In genomic region chr6:12101653-12102312, GRCh38 we compare ENCODE assay signal across 16 cellular contexts.
DNase-seq lines count a peak whose midpoint lies in the region; ATAC-seq, FAIRE-seq and TF ChIP-seq lines count a peak whose summit lies in the region.
"Had no signal": no experiment of that assay in that cellular context is flagged by ENCODE, and none has a peak within 500 bp of the region (broad histone marks: within the 10 kb centered on the region; RNA-seq: fewer than 3 reads in every experiment).

No MANE protein-coding gene starts in this region.

- POLR2A ChIA-PET in naive thymus-derived CD4-positive, alpha-beta T cell (lab: Charles Lee), result interaction anchor here (0.6 to 0.9 kb wide), 2 partner anchors 9 to 28 kb away, joined by 3 read pairs; no protein-coding TSS in a partner anchor

- H3K27ac Mint-ChIP-seq in activated T-helper 2 cell treated with anti-CD3 and anti-CD28 coated beads, Interferon-gamma antibody, Interleukin-2, Interleukin-4, amounts not matched to agents 10 μg/mL and 5 μg/mL and 100 μg/mL, durations not matched to agents 14 hours and 24 hours and 36 hours, result peak overlapping the region; percentile 12
- H3K27ac Mint-ChIP-seq in naive thymus-derived CD4-positive, alpha-beta T cell, result peak overlapping the region in 5 of 9 donors; percentile 1 to 65 (median 39)
- no peak overlapping the region for H3K27ac Mint-ChIP-seq in endodermal cell

- H3K4me3 ChIP-seq in cardiac muscle cell (no peak overlapping the region), endodermal cell (ENCODE audit: low read length) (no peak overlapping the region)
- no peak overlapping the region for H3K4me3 ChIP-seq in naive thymus-derived CD4-positive, alpha-beta T cell (ENCODE audit: low read length)
- H3K4me3 ChIP-seq: BLaER1, GM12878 had no signal

- H3K9me3 Mint-ChIP-seq in activated T-helper 2 cell treated with anti-CD3 and anti-CD28 coated beads, Interferon-gamma antibody, Interleukin-2, Interleukin-4, amounts not matched to agents 10 μg/mL and 5 μg/mL and 100 μg/mL, durations not matched to agents 14 hours and 24 hours and 36 hours, result peaks cover 4% of the 10 kb centered on the region
- H3K9me3 Mint-ChIP-seq in naive thymus-derived CD4-positive, alpha-beta T cell, result peaks cover 0 to 3% (median 0%) of the 10 kb centered on the region in 11 donors
- H3K9me3 Mint-ChIP-seq in endodermal cell, result peaks cover 3% of the 10 kb centered on the region

- H3K27ac ChIP-seq in cardiac muscle cell, result peak overlapping the region; percentile 69
- no peak overlapping the region for H3K27ac ChIP-seq in naive thymus-derived CD4-positive, alpha-beta T cell (ENCODE audit: low read depth, low read length)
- no peak overlapping the region for H3K27ac ChIP-seq in endodermal cell (ENCODE audit: low read depth, low read length)
- H3K27ac ChIP-seq: BLaER1, KMS-11 had no signal

- no peak overlapping the region for H3K9ac ChIP-seq in endodermal cell (ENCODE audit: extremely low read depth, low read length, poor library complexity, severe bottlenecking)
- H3K9ac ChIP-seq: BLaER1, KMS-11 had no signal

- H3K4me3 Mint-ChIP-seq in activated T-helper 2 cell treated with anti-CD3 and anti-CD28 coated beads, Interferon-gamma antibody, Interleukin-2, Interleukin-4, amounts not matched to agents 10 μg/mL and 5 μg/mL and 100 μg/mL, durations not matched to agents 14 hours and 24 hours and 36 hours (ENCODE audit: low read depth), result no peak overlapping the region
- peak overlapping the region in 7 of 10 donors; percentile 9 to 51 (median 32) for H3K4me3 Mint-ChIP-seq in naive thymus-derived CD4-positive, alpha-beta T cell
- H3K4me3 Mint-ChIP-seq in endodermal cell, result no peak overlapping the region

- CTCF ChIA-PET in naive thymus-derived CD4-positive, alpha-beta T cell (lab: Charles Lee), result interaction anchor here (0.7 kb wide), 1 partner anchor 11 kb away, joined by 3 read pairs; no protein-coding TSS in a partner anchor

- DNase-seq in cardiac muscle cell (ENCODE audit: low read depth in 1 of 2, low spot score in 1 of 2), result no peak
- DNase-seq in Right ventricle myocardium superior, result no peak
- DNase-seq in GM12892 (ENCODE audit: insufficient read length), result no peak
- DNase-seq in activated T-helper 2 cell treated with anti-CD3 and anti-CD28 coated beads, Interferon-gamma antibody, Interleukin-2, Interleukin-4, amounts not matched to agents 10 μg/mL and 5 μg/mL and 100 μg/mL, durations not matched to agents 14 hours and 24 hours and 36 hours (ENCODE audit: low spot score), result no peak
- no peak for DNase-seq in naive thymus-derived CD4-positive, alpha-beta T cell
- no peak for DNase-seq in activated gamma-delta T cell treated with Interleukin-2 at 50 U/mL for 16 hours
- DNase-seq in endodermal cell, result no peak
- DNase-seq in stimulated activated CD4-positive, alpha-beta T cell treated with anti-CD3 and anti-CD28 coated beads, Interleukin-4, amount 100 ng/mL, for 24 hours, result no peak
- DNase-seq: DND-41, NCI-H1092, NCI-H1694, NCI-H510A treated with DMSO at 0.1 percent for 48 hours had no signal

- TF ChIP-seq CTCF in cardiac muscle cell (IDR thresholded peaks at IDR 0.05; ENCODE audit: low read depth, low read length) (no peak), endodermal cell (conservative IDR thresholded peaks at IDR 0.05) (no peak)

- H3K4me1 Mint-ChIP-seq in activated T-helper 2 cell treated with anti-CD3 and anti-CD28 coated beads, Interferon-gamma antibody, Interleukin-2, Interleukin-4, amounts not matched to agents 10 μg/mL and 5 μg/mL and 100 μg/mL, durations not matched to agents 14 hours and 24 hours and 36 hours (ENCODE audit: low read depth), result peaks cover 23% of the 10 kb centered on the region
- peaks cover 14 to 75% (median 70%) of the 10 kb centered on the region in 7 donors for H3K4me1 Mint-ChIP-seq in naive thymus-derived CD4-positive, alpha-beta T cell
- peaks cover 9% of the 10 kb centered on the region for H3K4me1 Mint-ChIP-seq in endodermal cell

- intact Hi-C loops in Right ventricle myocardium superior (cut with DNase I), result no loop called here
- intact Hi-C loops in activated T-helper 2 cell treated with anti-CD3 and anti-CD28 coated beads, Interferon-gamma antibody, Interleukin-2, Interleukin-4, amounts not matched to agents 10 μg/mL and 5 μg/mL and 100 μg/mL, durations not matched to agents 14 hours and 24 hours and 36 hours (cut with micrococcal nuclease), result no loop called here
- intact Hi-C loops in naive thymus-derived CD4-positive, alpha-beta T cell (cut with micrococcal nuclease), result loop anchor here (1.0 to 2.0 kb wide), 4 partner anchors 7 to 15 kb away; no protein-coding TSS in a partner anchor

- H3K36me3 Mint-ChIP-seq in activated T-helper 2 cell treated with anti-CD3 and anti-CD28 coated beads, Interferon-gamma antibody, Interleukin-2, Interleukin-4, amounts not matched to agents 10 μg/mL and 5 μg/mL and 100 μg/mL, durations not matched to agents 14 hours and 24 hours and 36 hours (ENCODE audit: low read depth), result peaks cover 37% of the 10 kb centered on the region
- H3K36me3 Mint-ChIP-seq in naive thymus-derived CD4-positive, alpha-beta T cell, result peaks cover 0 to 24% (median 10%) of the 10 kb centered on the region in 5 donors
- peaks cover 5% of the 10 kb centered on the region for H3K36me3 Mint-ChIP-seq in endodermal cell (ENCODE audit: low read depth)

- H3K36me3 ChIP-seq in cardiac muscle cell, result no peaks in the 10 kb centered on the region
- H3K36me3 ChIP-seq in naive thymus-derived CD4-positive, alpha-beta T cell (ENCODE audit: control insufficient read depth in 2 of 3, insufficient read depth in 3 of 3, low read length in 3 of 3), result no peaks in the 10 kb centered on the region
- H3K36me3 ChIP-seq in endodermal cell (ENCODE audit: control insufficient read depth, insufficient read depth, low read length), result no peaks in the 10 kb centered on the region
- H3K36me3 ChIP-seq: BLaER1 had no signal

- no peak for ATAC-seq in Right ventricle myocardium superior (ENCODE audit: poor library complexity)
- ATAC-seq in naive thymus-derived CD4-positive, alpha-beta T cell, result no peak
- ATAC-seq: GM12878, HepG2 had no signal

- no peaks in the 10 kb centered on the region for H3K27me3 Mint-ChIP-seq in activated T-helper 2 cell treated with anti-CD3 and anti-CD28 coated beads, Interferon-gamma antibody, Interleukin-2, Interleukin-4, amounts not matched to agents 10 μg/mL and 5 μg/mL and 100 μg/mL, durations not matched to agents 14 hours and 24 hours and 36 hours (ENCODE audit: low read depth)
- H3K27me3 Mint-ChIP-seq in naive thymus-derived CD4-positive, alpha-beta T cell, result no peaks in the 10 kb centered on the region
- H3K27me3 Mint-ChIP-seq in endodermal cell (ENCODE audit: insufficient read depth), result no peaks in the 10 kb centered on the region

- peak; percentile 58 for FAIRE-seq in GM12892 (lab: Jason Lieb, UNC)
- FAIRE-seq: HepG2 had no signal

- no peak for TF ChIP-seq POLR2A in GM12892 (IDR thresholded peaks at IDR 0.05; ENCODE audit: low read depth, low read length)

- H3K27me3 ChIP-seq in cardiac muscle cell (no peaks in the 10 kb centered on the region), endodermal cell (ENCODE audit: control insufficient read depth, insufficient read depth, low read length, poor library complexity, severe bottlenecking) (no peaks in the 10 kb centered on the region)
- H3K27me3 ChIP-seq in naive thymus-derived CD4-positive, alpha-beta T cell (ENCODE audit: control insufficient read depth in 2 of 2, insufficient read depth in 2 of 2, low read length in 2 of 2), result no peaks in the 10 kb centered on the region
- H3K27me3 ChIP-seq: BLaER1 had no signal

- peaks cover 54% of the 10 kb centered on the region for H3K4me1 ChIP-seq in cardiac muscle cell (ENCODE audit: low read depth)
- H3K4me1 ChIP-seq in naive thymus-derived CD4-positive, alpha-beta T cell (ENCODE audit: control insufficient read depth in 2 of 2, insufficient read depth in 2 of 2, low read length in 2 of 2), result peaks cover 0 to 12% of the 10 kb centered on the region in 2 donors
- H3K4me1 ChIP-seq in endodermal cell (ENCODE audit: control insufficient read depth, insufficient read depth, low read length), result no peaks in the 10 kb centered on the region
- H3K4me1 ChIP-seq: BLaER1 had no signal

- H3K9me3 ChIP-seq in cardiac muscle cell (ENCODE audit: low read depth) (no peaks in the 10 kb centered on the region), endodermal cell (ENCODE audit: control insufficient read depth, low read length) (peaks cover 5% of the 10 kb centered on the region)
- no peaks in the 10 kb centered on the region for H3K9me3 ChIP-seq in naive thymus-derived CD4-positive, alpha-beta T cell (ENCODE audit: control insufficient read depth in 2 of 3, low read length in 3 of 3)
- H3K9me3 ChIP-seq: BLaER1 had no signal

Comparison
In these comparisons a context has a peak if more than half of its experiments do, and no peak if none do; other contexts are left out.
1. H3K4me3 Mint-ChIP-seq: peak in naive thymus-derived CD4-positive, alpha-beta T cell (7 of 10); none in activated T-helper 2 cell treated with anti-CD3 and anti-CD28 coated beads, Interferon-gamma antibody, Interleukin-2, Interleukin-4, amounts not matched to agents 10 μg/mL and 5 μg/mL and 100 μg/mL, durations not matched to agents 14 hours and 24 hours and 36 hours (single experiment) and endodermal cell (single experiment).
2. intact Hi-C loops: an anchor here in naive thymus-derived CD4-positive, alpha-beta T cell (1.0 to 2.0 kb wide); none called in Right ventricle myocardium superior and activated T-helper 2 cell treated with anti-CD3 and anti-CD28 coated beads, Interferon-gamma antibody, Interleukin-2, Interleukin-4, amounts not matched to agents 10 μg/mL and 5 μg/mL and 100 μg/mL, durations not matched to agents 14 hours and 24 hours and 36 hours.